17 cellular contexts compared by ENCODE assay signal in the genomic region with DNA sequence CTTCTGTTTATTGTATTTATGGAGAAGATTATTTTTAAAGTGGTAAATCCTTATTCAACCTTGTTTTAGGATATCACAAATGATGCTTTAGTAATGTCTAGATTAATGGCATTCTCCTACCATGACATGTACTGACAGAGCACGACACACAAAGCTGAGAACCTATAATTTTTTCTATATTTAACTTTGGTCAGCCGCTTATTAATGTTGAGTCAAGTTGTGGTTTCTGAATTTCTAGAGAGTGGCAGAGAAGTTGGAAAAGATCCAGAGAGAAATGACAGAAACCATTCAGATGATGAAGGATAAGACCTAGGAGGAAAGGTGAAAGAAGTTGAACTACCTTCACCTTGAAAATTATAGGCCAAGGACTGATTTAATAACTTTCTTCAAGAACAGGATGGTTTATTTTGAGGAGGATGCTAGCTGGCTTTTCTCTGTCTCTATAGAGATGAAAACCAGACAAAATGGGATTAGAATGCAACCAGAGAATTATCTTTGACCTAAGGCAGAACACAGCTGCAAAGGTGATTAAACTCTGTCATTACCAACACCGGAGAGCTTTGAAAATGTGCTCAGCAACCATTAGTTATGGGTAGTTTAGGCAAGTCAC.
DNase-seq lines count a peak whose midpoint lies in the region; ATAC-seq and TF ChIP-seq lines count a peak whose summit lies in the region.
"Had no signal": no experiment of that assay in that cellular context is flagged by ENCODE, and none has a peak within 500 bp of the region (broad histone marks: within the 10 kb centered on the region; RNA-seq: fewer than 3 reads in every experiment).

No MANE protein-coding gene starts in this region.

- no peaks in the 10 kb centered on the region for H3K79me2 ChIP-seq in KMS-11 (ENCODE audit: insufficient read depth, low read depth)

- intact Hi-C loops in left lung (cut with DNase I): no loop called here

- H3K4me1 ChIP-seq in KMS-11 (ENCODE audit: low read depth, poor library complexity, severe bottlenecking) (peaks cover 28% of the 10 kb centered on the region), SJCRH30 (peaks cover 19% of the 10 kb centered on the region), left lung (no peaks in the 10 kb centered on the region)
- H3K4me1 ChIP-seq: right lobe of liver, SJSA1 had no signal

- no peak for TF ChIP-seq CTCF in AG10803 (conservative IDR thresholded peaks at IDR 0.05; ENCODE audit: low read length)
- no peak for TF ChIP-seq CTCF in KMS-11 (conservative IDR thresholded peaks at IDR 0.05; ENCODE audit: low read depth, low read length)
- TF ChIP-seq CTCF in fibroblast of mammary gland (conservative IDR thresholded peaks at IDR 0.05; ENCODE audit: control insufficient read depth, insufficient read depth, low read depth, low read length): no peak
- no peak for TF ChIP-seq CTCF in left lung (IDR thresholded peaks at IDR 0.05)

- ATAC-seq in left lung (no peak), GM18519 (IDR thresholded peaks at IDR 0.05; ENCODE audit: low FRiP score, unreplicated experiment) (no peak), GM21529 (IDR thresholded peaks at IDR 0.05; ENCODE audit: unreplicated experiment) (no peak)
- ATAC-seq: right lobe of liver had no signal

- H3K9ac ChIP-seq in KMS-11: peak overlapping the region; percentile 14

- no peaks in the 10 kb centered on the region for H4K20me1 ChIP-seq in KMS-11 (ENCODE audit: insufficient read depth)

- DNase-seq in AG10803 (ENCODE audit: low read depth) (peak; percentile 28), SJCRH30 (peak; percentile 40 to 77), fibroblast of mammary gland (ENCODE audit: low read depth) (peak; percentile 20), left lung (no peak), retina (no peak)
- DNase-seq: activated CD4-positive, alpha-beta memory T cell treated with anti-CD3 and anti-CD28 coated beads for 36 hours; foreskin melanocyte; GDM1; NCI-H2029; right lobe of liver; stimulated activated CD4-positive, alpha-beta T cell treated with anti-CD3 and anti-CD28 coated beads, Interleukin-4, amount 100 ng/mL, for 1 hour had no signal

- H2AFZ ChIP-seq in KMS-11 (ENCODE audit: low read depth): no peak overlapping the region

- H3K4me3 ChIP-seq in AG10803 (ENCODE audit: low read length): no peak overlapping the region
- H3K4me3 ChIP-seq in KMS-11 (IDR thresholded peaks at IDR 0.05; ENCODE audit: insufficient read depth, low read depth, low read length): no peak overlapping the region
- no peak overlapping the region for H3K4me3 ChIP-seq in SJCRH30
- no peak overlapping the region for H3K4me3 ChIP-seq in fibroblast of mammary gland (ENCODE audit: control insufficient read depth, low read depth, low read length)
- no peak overlapping the region for H3K4me3 ChIP-seq in left lung
- H3K4me3 ChIP-seq: right lobe of liver, SJSA1, thoracic aorta had no signal

- H3K4me2 ChIP-seq in KMS-11: peak overlapping the region; percentile 76

- H3K36me3 ChIP-seq in KMS-11 (ENCODE audit: insufficient read depth) (no peaks in the 10 kb centered on the region), SJCRH30 (no peaks in the 10 kb centered on the region), left lung (no peaks in the 10 kb centered on the region)
- H3K36me3 ChIP-seq: neutrophil, right lobe of liver, SJSA1, thoracic aorta had no signal

- H3K27me3 ChIP-seq in KMS-11 (ENCODE audit: insufficient read depth, low read depth) (no peaks in the 10 kb centered on the region), SJCRH30 (no peaks in the 10 kb centered on the region), left lung (no peaks in the 10 kb centered on the region)
- H3K27me3 ChIP-seq: neutrophil, right lobe of liver, SJSA1 had no signal

- H3K9me3 ChIP-seq in SJCRH30 (replicated peaks): 0 out of 2 replicates have a peak, but pooled peaks cover 7% of the 10 kb centered on the region
- H3K9me3 ChIP-seq in left lung: peaks cover 0 to 14% of the 10 kb centered on the region in 2 donors
- H3K9me3 ChIP-seq: neutrophil, right lobe of liver, SJSA1 had no signal

- H3K27ac ChIP-seq in KMS-11 (peak overlapping the region; percentile 55), SJCRH30 (peak overlapping the region; percentile 53), left lung (no peak overlapping the region)
- H3K27ac ChIP-seq: neutrophil, right lobe of liver, SJSA1, thoracic aorta had no signal

Comparison
In these comparisons a context has a peak if more than half of its experiments do, and no peak if none do; other contexts are left out.
1. DNase-seq: peak in AG10803 (single experiment), SJCRH30 (2 of 2) and fibroblast of mammary gland (single experiment); none in left lung (0 of 2) and retina (single experiment).
2. H3K27ac ChIP-seq: peak in KMS-11 (single experiment) and SJCRH30 (single experiment); none in left lung (0 of 2).